11 cellular contexts compared by ENCODE assay signal in the genomic region with DNA sequence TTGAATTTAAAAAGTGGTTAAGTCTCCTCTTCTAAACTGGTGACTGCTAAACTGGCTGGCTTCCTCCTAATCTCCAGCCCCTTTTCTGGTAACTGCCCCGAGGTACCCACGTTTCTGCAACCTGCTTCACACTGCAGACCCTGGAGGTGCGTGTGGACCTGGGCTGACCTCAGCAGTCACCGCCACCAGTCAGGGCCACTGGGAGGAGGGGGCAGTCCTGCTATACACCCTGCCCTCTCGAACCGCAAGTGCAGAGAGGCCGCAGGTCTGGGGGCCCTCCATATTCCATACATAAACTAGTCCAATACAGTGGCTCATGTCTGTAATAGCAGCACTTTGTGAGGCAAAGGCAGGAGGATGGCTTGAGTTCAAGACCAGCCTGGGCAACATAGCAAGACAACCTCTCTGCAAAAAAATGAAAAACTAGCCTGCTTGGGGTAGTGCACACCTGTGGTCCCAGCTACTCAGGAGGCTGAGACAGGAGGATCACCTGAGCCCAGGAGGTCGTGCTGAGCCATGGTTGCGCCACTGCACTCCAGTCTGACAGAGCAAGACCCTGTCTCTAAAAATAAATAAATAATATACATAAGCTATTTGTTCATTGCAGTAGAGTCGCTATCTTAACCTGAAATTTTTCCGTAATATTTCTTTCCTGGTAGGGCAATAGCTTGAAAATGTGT. TPM values are rescaled to one million over a fixed set of nuclear protein-coding genes. Genes with fewer than 3 reads are reported as not detected.
DNase-seq lines count a peak whose midpoint lies in the region; TF ChIP-seq lines count a peak whose summit lies in the region.
"Had no signal": no experiment of that assay in that cellular context is flagged by ENCODE, and none has a peak within 500 bp of the region (broad histone marks: within the 10 kb centered on the region; RNA-seq: fewer than 3 reads in every experiment).

No MANE protein-coding gene starts in this region.

- H3K9me3 ChIP-seq in A673 (ENCODE audit: low read depth, low read length, poor library complexity, severe bottlenecking) (no peaks in the 10 kb centered on the region), SJCRH30 (replicated peaks) (no peaks in the 10 kb centered on the region), right atrium auricular region (no peaks in the 10 kb centered on the region), trophoblast cell (ENCODE audit: insufficient read depth, low read depth, low read length) (no peaks in the 10 kb centered on the region), Karpas-422 (ENCODE audit: low read length) (no peaks in the 10 kb centered on the region)

- H3K9ac ChIP-seq in trophoblast cell (ENCODE audit: low read length) (no peak overlapping the region), Karpas-422 (ENCODE audit: low read length) (no peak overlapping the region)

- intact Hi-C loops in A673 (cut with micrococcal nuclease; ENCODE audit: unreplicated experiment): loop anchor here (10.0 kb wide), 1 partner anchor 364 kb away; the partner anchor contains the start of genes MPHOSPH9 and MTRFR

- peaks cover 7% of the 10 kb centered on the region for H3K79me1 ChIP-seq in trophoblast cell (ENCODE audit: low read length)

- no peak for DNase-seq in A673 (ENCODE audit: low spot score)
- no peak for DNase-seq in SJCRH30
- no peak for DNase-seq in right atrium auricular region (ENCODE audit: low spot score)
- DNase-seq in trophoblast cell: no peak
- no peak for DNase-seq in NCI-H1092 (lab: John Stamatoyannopoulos, UW)
- DNase-seq in Karpas-422: no peak
- no peak for DNase-seq in NCI-H2227 (lab: John Stamatoyannopoulos, UW; ENCODE audit: unreplicated experiment)
- no peak for DNase-seq in T-helper 2 cell
- DNase-seq: NCI-H524 treated with DMSO at 0.1 percent for 48 hours, SW 1271 had no signal

- no peak overlapping the region for H4K8ac ChIP-seq in trophoblast cell (ENCODE audit: low read depth, low read length)

- no peak overlapping the region for H2AFZ ChIP-seq in trophoblast cell (ENCODE audit: insufficient read depth, low read length, poor library complexity)
- H2AFZ ChIP-seq in Karpas-422 (ENCODE audit: low read length): no peak overlapping the region

- CTCF ChIA-PET in A673 (lab: Charles Lee): interaction anchor here (1.5 kb wide), 1 partner anchor 82 kb away, joined by 3 read pairs; no protein-coding TSS in a partner anchor

- H2BK5ac ChIP-seq in trophoblast cell (ENCODE audit: low read depth, low read length, poor library complexity): no peak overlapping the region

- no peak overlapping the region for H3K14ac ChIP-seq in trophoblast cell (ENCODE audit: low read length)

- no peaks in the 10 kb centered on the region for H3K9me2 ChIP-seq in Karpas-422 (replicated peaks; ENCODE audit: insufficient read depth, low read length)

- H3K4me3 ChIP-seq in A673 (ENCODE audit: low read depth, low read length, poor library complexity, severe bottlenecking) (no peak overlapping the region), SJCRH30 (no peak overlapping the region), right atrium auricular region (no peak overlapping the region), trophoblast cell (ENCODE audit: low read depth, low read length) (no peak overlapping the region), Karpas-422 (ENCODE audit: low read length) (no peak overlapping the region)
- H3K4me3 ChIP-seq: lung had no signal

- H4K91ac ChIP-seq in trophoblast cell (ENCODE audit: low read depth, low read length): no peak overlapping the region

- H3K27ac ChIP-seq in A673 (ENCODE audit: low read depth, low read length, poor library complexity, severe bottlenecking) (peak overlapping the region; percentile 86), SJCRH30 (peak overlapping the region; percentile 82), right atrium auricular region (peak overlapping the region; percentile 74 to 78), trophoblast cell (ENCODE audit: low read depth, low read length) (no peak overlapping the region), Karpas-422 (ENCODE audit: low read length) (no peak overlapping the region)

- WGBS in trophoblast cell (ENCODE audit: extremely low coverage, insufficient coverage, insufficient read length): no CpG with 5 or more reads among the region's 11 CpGs

- peaks cover 31% of the 10 kb centered on the region for H3K36me3 ChIP-seq in A673 (ENCODE audit: insufficient read depth, low read length, poor library complexity, severe bottlenecking)
- H3K36me3 ChIP-seq in SJCRH30: peaks cover 42% of the 10 kb centered on the region
- peaks cover 32% of the 10 kb centered on the region for H3K36me3 ChIP-seq in right atrium auricular region
- H3K36me3 ChIP-seq in trophoblast cell (ENCODE audit: control insufficient read depth in 1 of 2, insufficient read depth in 2 of 2, low read length in 2 of 2): peaks cover 46 to 51% of the 10 kb centered on the region in 2 experiments
- no peaks in the 10 kb centered on the region for H3K36me3 ChIP-seq in Karpas-422 (ENCODE audit: insufficient read depth, low read length)

- no TSS peak for BruUV-seq in A673 (replicated peaks; lab: Mats Ljungman, UMichigan)

- H3K27me3 ChIP-seq in A673 (replicated peaks; ENCODE audit: insufficient read depth, low read depth, low read length, poor library complexity): no peaks in the 10 kb centered on the region
- no peaks in the 10 kb centered on the region for H3K27me3 ChIP-seq in SJCRH30
- no peaks in the 10 kb centered on the region for H3K27me3 ChIP-seq in right atrium auricular region
- no peaks in the 10 kb centered on the region for H3K27me3 ChIP-seq in trophoblast cell (ENCODE audit: insufficient read depth, low read length)
- H3K27me3 ChIP-seq in Karpas-422 (ENCODE audit: low read length): no peaks in the 10 kb centered on the region; the same call in 1 of the 2 replicates

- H3K4me1 ChIP-seq in A673 (ENCODE audit: insufficient read depth, low read length, poor library complexity, severe bottlenecking) (peaks cover 47% of the 10 kb centered on the region), SJCRH30 (peaks cover 30% of the 10 kb centered on the region), right atrium auricular region (peaks cover 0 to 90% of the 10 kb centered on the region in 2 donors), trophoblast cell (ENCODE audit: control insufficient read depth in 1 of 2, insufficient read depth in 2 of 2, low read length in 2 of 2) (peaks cover 19 to 35% of the 10 kb centered on the region in 2 experiments), Karpas-422 (ENCODE audit: low read length) (peaks cover 23% of the 10 kb centered on the region)

- H3K18ac ChIP-seq in trophoblast cell (ENCODE audit: low read length): no peak overlapping the region

- H3K4ac ChIP-seq in trophoblast cell (ENCODE audit: low read depth, low read length): peak overlapping the region; percentile 48

- no peak overlapping the region for H2BK120ac ChIP-seq in trophoblast cell (ENCODE audit: insufficient read depth, low read length, poor library complexity)

- no peak overlapping the region for H3K23ac ChIP-seq in trophoblast cell (ENCODE audit: low read length)

- POLR2A ChIA-PET in A673 (lab: Charles Lee; ENCODE audit: low non-redundant PET): interaction anchor here (0.6 to 0.7 kb wide), 2 partner anchors 28 to 371 kb away, joined by 5 to 18 read pairs; no protein-coding TSS in a partner anchor

- no peak overlapping the region for H4K12ac ChIP-seq in trophoblast cell (ENCODE audit: low read depth, low read length)

- no peak overlapping the region for H2AK5ac ChIP-seq in trophoblast cell (ENCODE audit: low read length)

- H4K20me1 ChIP-seq in Karpas-422 (ENCODE audit: insufficient read depth, low read depth, low read length): no peaks in the 10 kb centered on the region

- TF ChIP-seq CTCF in A673 (conservative IDR thresholded peaks at IDR 0.05; ENCODE audit: low read depth, low read length): no peak
- no peak for TF ChIP-seq CTCF in right atrium auricular region (IDR thresholded peaks at IDR 0.05)

- no peak overlapping the region for H2BK12ac ChIP-seq in trophoblast cell (ENCODE audit: low read length)

- peaks cover 5% of the 10 kb centered on the region for H3K79me2 ChIP-seq in trophoblast cell (ENCODE audit: control insufficient read depth, insufficient read depth, low read length, poor library complexity)
- no peaks in the 10 kb centered on the region for H3K79me2 ChIP-seq in Karpas-422 (ENCODE audit: low read length)

- no peak overlapping the region for H3K4me2 ChIP-seq in trophoblast cell (ENCODE audit: low read length)
- no peak overlapping the region for H3K4me2 ChIP-seq in Karpas-422 (ENCODE audit: low read depth, low read length, poor library complexity, severe bottlenecking)

RNA-seq across cellular contexts. Expression of gene VPS37B, which starts 25.6 kb away (rescaled TPM):
- total RNA-seq in A673 (2021) (30.2 and 34.4 TPM in 2 replicates), right atrium auricular region (10 to 100 TPM; 28.5 to 41.1 TPM)
- total RNA-seq in SJCRH30 (2014; rRNA removed; shearing (Covaris generic)): 33.2 and 34.2 TPM in 2 replicates
- polyA plus RNA-seq in trophoblast cell (2013): 36.7 and 37.0 TPM in 2 replicates
- total RNA-seq in Karpas-422 (2014; rRNA removed; shearing (Covaris generic); ENCODE audit: low replicate concordance): not detected in 2 replicates

RNA-seq across cellular contexts. Expression of gene HIP1R, which starts 35.0 kb away (rescaled TPM):
- total RNA-seq in A673 (2021) (27.0 and 30.4 TPM in 2 replicates), right atrium auricular region (10 to 100 TPM; 32.4 to 43.8 TPM)
- total RNA-seq in SJCRH30 (2014; rRNA removed; shearing (Covaris generic)): 6.5 and 9.8 TPM in 2 replicates
- polyA plus RNA-seq in trophoblast cell (2013): 12.5 and 13.0 TPM in 2 replicates
- total RNA-seq in Karpas-422 (2014; rRNA removed; shearing (Covaris generic); ENCODE audit: low replicate concordance): 19.4 and 42.9 TPM in 2 replicates

Comparison
In these comparisons a context has a peak if more than half of its experiments do, and no peak if none do; other contexts are left out.
1. H3K27ac ChIP-seq: peak in A673 (single experiment), SJCRH30 (single experiment) and right atrium auricular region (2 of 2); none in trophoblast cell (single experiment) and Karpas-422 (single experiment).
2. RNA of gene VPS37B, which starts 25.6 kb away (total RNA-seq): 28.5 to 41.1 TPM in right atrium auricular region, 30.2 to 34.4 TPM in A673 and 33.2 to 34.2 TPM in SJCRH30; not detected in Karpas-422; every median in the first group is over 10 times any median in the second.